8 cellular contexts compared by ENCODE assay signal in genomic region chr2:144449028-144449406, GRCh38.
A peak's percentile ranks its signal among the peaks of the same experiment; 100 is the strongest.
DNase-seq lines count a peak whose midpoint lies in the region; ATAC-seq, FAIRE-seq and TF ChIP-seq lines count a peak whose summit lies in the region.

No MANE protein-coding gene starts in this region.

- peaks cover 4% of the 10 kb centered on the region; the same call in 1 of the 2 replicates for H4K20me1 ChIP-seq in GM12878 (ENCODE audit: control insufficient read depth, insufficient read depth)

- FAIRE-seq in GM12878 (lab: Jason Lieb, UNC) = peak; percentile 61
- FAIRE-seq in pancreas (lab: Jason Lieb, UNC) = no peak

- 7% methylated on average over 7 of the region's 7 CpGs for WGBS in GM12878 (ENCODE audit: insufficient coverage, insufficient replicate concordance, low lambda C conversion rate, missing lambda C conversion rate)
- WGBS in pancreas, 2 donors = 62 to 73% methylated on average over 7 of the region's 7 CpGs

- POLR2A ChIA-PET in GM12878 (lab: Charles Lee) = no interaction called here

- CTCF ChIA-PET in GM12878 (lab: Yijun Ruan, JAX) = interaction anchor here (0.7 to 3.9 kb wide), 35 partner anchors 10 to 999 kb away, joined by 3 to 32 read pairs (median 4); no protein-coding TSS in a partner anchor

- BruUV-seq in GM12878 (replicated peaks; lab: Mats Ljungman, UMichigan) = no TSS peak

- H3K4me3 ChIP-seq in GM12878 (no peak overlapping the region), pancreas (no peak overlapping the region)

- no peaks in the 10 kb centered on the region for H3K9me3 ChIP-seq in GM12878 (replicated peaks; ENCODE audit: control insufficient read depth, insufficient read depth, low read length)
- H3K9me3 ChIP-seq in pancreas = no peaks in the 10 kb centered on the region

- in situ Hi-C loops in GM12878 (cut with MboI) = no loop called here

- peak overlapping the region; percentile 51; the same call in 1 of the 2 replicates for H3K4me2 ChIP-seq in GM12878 (ENCODE audit: control insufficient read depth, insufficient read depth)

- no peak overlapping the region for H2AFZ ChIP-seq in GM12878 (ENCODE audit: control insufficient read depth, low read depth, low read length)

- peaks cover 2 to 4% of the 10 kb centered on the region in 2 experiments; a peak in 1 of 4 replicates for H3K27me3 ChIP-seq in GM12878 (replicated peaks in 1 of 2; ENCODE audit: control insufficient read depth in 2 of 2, insufficient read depth in 2 of 2, low read length in 1 of 2)
- no peaks in the 10 kb centered on the region for H3K27me3 ChIP-seq in pancreas

- SMC1A ChIA-PET in GM12878 (lab: Charles Lee; ENCODE audit: uncharacterized antibody, unreplicated experiment) = interaction anchor here (0.7 to 1.9 kb wide), 16 partner anchors 9 to 139 kb away, joined by 3 to 9 read pairs (median 4); no protein-coding TSS in a partner anchor

- no peaks in the 10 kb centered on the region for H3K79me2 ChIP-seq in GM12878 (ENCODE audit: control insufficient read depth, insufficient read depth, low read length)

- H3K9ac ChIP-seq in GM12878 (ENCODE audit: control insufficient read depth, insufficient read depth, low read length) = no peak overlapping the region

- ATAC-seq in Right ventricle myocardium inferior = peak; percentile 37
- ATAC-seq in GM12878 = peak; percentile 78
- ATAC-seq in pancreas = no peak
- no peak for ATAC-seq in HG02678 (IDR thresholded peaks at IDR 0.05; ENCODE audit: unreplicated experiment)
- no peak for ATAC-seq in HG02884 (IDR thresholded peaks at IDR 0.05; ENCODE audit: unreplicated experiment)

- no peaks in the 10 kb centered on the region for H3K36me3 ChIP-seq in GM12878 (ENCODE audit: control insufficient read depth in 2 of 2, insufficient read depth in 2 of 2, low read length in 1 of 2)
- H3K36me3 ChIP-seq in pancreas = no peaks in the 10 kb centered on the region

- intact Hi-C loops in Right ventricle myocardium inferior (cut with DNase I) (no loop called here), cardiac septum (cut with DNase I) (no loop called here), GM12878 (cut with micrococcal nuclease; ENCODE audit: unreplicated experiment) (loop anchor here (10.0 kb wide), 1 partner anchor 284 kb away; no protein-coding TSS in a partner anchor), pancreas (cut with DNase I) (no loop called here)

- TF ChIP-seq POLR2A in GM12878 (IDR thresholded peaks at IDR 0.05; ENCODE audit: low read depth, low read length) = no peak

- RAD21 ChIA-PET in GM12878 (lab: Charles Lee; ENCODE audit: unreplicated experiment) = interaction anchor here (0.9 to 1.3 kb wide), 4 partner anchors 10 to 1304 kb away, joined by 3 to 4 read pairs (median 3); no protein-coding TSS in a partner anchor

- DNase-seq in Right ventricle myocardium inferior (ENCODE audit: missing footprints) (peak; percentile 64), cardiac septum (ENCODE audit: low spot score) (no peak), GM12878 (ENCODE audit: low read depth, low spot score) (no peak), left kidney (ENCODE audit: low read depth, low spot score) (peak; percentile 88), NOMO-1 (lab: John Stamatoyannopoulos, UW; ENCODE audit: unreplicated experiment in 2 of 2) (no peak), pancreas (no peak)

- H3K27ac ChIP-seq in GM12878 (ENCODE audit: control insufficient read depth, insufficient read depth) (no peak overlapping the region), pancreas (no peak overlapping the region)

- TF ChIP-seq EP300 in GM12878 (IDR thresholded peaks at IDR 0.05; ENCODE audit: borderline replicate concordance in 1 of 2, control insufficient read depth in 1 of 2, low read depth in 2 of 2, low read length in 2 of 2) = no peak

- peak in 2 of 3 experiments; percentile 21 to 34; a peak in 3 of 6 replicates for TF ChIP-seq CTCF in GM12878 (IDR thresholded peaks at IDR 0.05 in 2 of 3, conservative IDR thresholded peaks at IDR 0.05 in 1 of 3; ENCODE audit: control insufficient read depth in 2 of 3, extremely low read depth in 1 of 3, insufficient read depth in 1 of 3, low read depth in 3 of 3, low read length in 3 of 3)
- TF ChIP-seq CTCF in pancreas (IDR thresholded peaks at IDR 0.05) = no peak

- no peak for TF ChIP-seq RAD21 in GM12878 (IDR thresholded peaks at IDR 0.05; ENCODE audit: insufficient read depth, low read depth, low read length)

- H3K4me1 ChIP-seq in GM12878 (ENCODE audit: control insufficient read depth, insufficient read depth, low read length) = no peaks in the 10 kb centered on the region; the same call in 1 of the 2 replicates
- no peaks in the 10 kb centered on the region for H3K4me1 ChIP-seq in pancreas

TF ChIP-seq in GM12878, 131 proteins besides CTCF, POLR2A, EP300 and RAD21:
- TF ChIP-seq SMC3 (IDR thresholded peaks at IDR 0.05; ENCODE audit: borderline replicate concordance, low read length) (0 out of 2 replicates have a peak, but pooled peaks have one; percentile 7), TCF3 (IDR thresholded peaks at IDR 0.05; ENCODE audit: borderline replicate concordance, insufficient read depth, low read depth, low read length) (no peak)

Comparison
In these comparisons a context has a peak if more than half of its experiments do, and no peak if none do; other contexts are left out.
1. DNase-seq: peak in Right ventricle myocardium inferior (single experiment) and left kidney (single experiment); none in cardiac septum (single experiment), GM12878 (single experiment), NOMO-1 (0 of 2) and pancreas (0 of 6).
2. ATAC-seq: peak in Right ventricle myocardium inferior (single experiment) and GM12878 (single experiment); none in pancreas (0 of 4), HG02678 (single experiment) and HG02884 (single experiment).
3. CTCF ChIP-seq: peak in GM12878 (2 of 3); none in pancreas (0 of 4).